ENCODE assay signal across 12 cellular contexts in the genomic region with DNA sequence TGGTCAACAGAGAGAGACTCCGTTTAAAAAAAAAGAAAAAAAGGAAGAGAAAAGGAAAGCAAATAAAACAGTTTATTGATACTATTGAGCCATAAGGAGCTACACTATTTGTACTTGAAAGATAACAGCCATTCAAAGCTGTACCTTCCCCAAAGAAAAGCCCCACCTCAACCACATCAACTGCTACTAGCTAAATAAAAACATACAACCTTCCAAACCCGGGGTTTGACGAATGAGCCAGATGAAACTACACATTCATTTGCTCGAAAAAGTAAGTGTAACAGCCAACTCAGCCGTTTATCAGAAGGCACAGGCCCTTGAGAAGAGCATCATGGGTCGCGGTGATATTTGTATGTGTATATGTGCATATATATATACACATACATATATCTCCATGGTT.
DNase-seq lines count a peak whose midpoint lies in the region; ATAC-seq, FAIRE-seq and TF ChIP-seq lines count a peak whose summit lies in the region.
"Had no signal": no experiment of that assay in that cellular context is flagged by ENCODE, and none has a peak within 500 bp of the region (broad histone marks: within the 10 kb centered on the region; RNA-seq: fewer than 3 reads in every experiment).

No MANE protein-coding gene starts in this region.

- intact Hi-C loops in PC-3 (cut with micrococcal nuclease) = loop anchor here (1.0 to 10.0 kb wide), 4 partner anchors 9 to 135 kb away; no protein-coding TSS in a partner anchor
- intact Hi-C loops in stomach (cut with DNase I; ENCODE audit: low total_unique reads) = loop anchor here (10.0 kb wide), 1 partner anchor 55 kb away; no protein-coding TSS in a partner anchor
- intact Hi-C loops in esophagus muscularis mucosa (cut with DNase I) = loop anchor here (10.0 kb wide), 1 partner anchor 65 kb away; no protein-coding TSS in a partner anchor

- H3K4me1 ChIP-seq in PC-3 (ENCODE audit: insufficient read depth, low read length) = peaks cover 24% of the 10 kb centered on the region
- H3K4me1 ChIP-seq in hepatocyte (ENCODE audit: insufficient read depth) = peaks cover 30% of the 10 kb centered on the region
- H3K4me1 ChIP-seq in stomach = peaks cover 20 to 77% (median 46%) of the 10 kb centered on the region in 4 donors
- H3K4me1 ChIP-seq in esophagus muscularis mucosa = peaks cover 36 to 55% (median 45%) of the 10 kb centered on the region in 4 donors
- H3K4me1 ChIP-seq: ascending aorta had no signal

- H3K4me2 ChIP-seq in PC-3 (ENCODE audit: low read length) (no peak overlapping the region), hepatocyte (peak overlapping the region; percentile 70)

- BruUV-seq in PC-3 (replicated peaks; lab: Mats Ljungman, UMichigan) = no TSS peak

- CTCF ChIA-PET in PC-3 (lab: Charles Lee) = no interaction called here

- H3K4me3 ChIP-seq in PC-3 (ENCODE audit: low read length) (no peak overlapping the region), hepatocyte (no peak overlapping the region), stomach (no peak overlapping the region), esophagus muscularis mucosa (no peak overlapping the region)
- H3K4me3 ChIP-seq: ascending aorta had no signal

- H3K27me3 Mint-ChIP-seq in activated T-cell treated with anti-CD3 and anti-CD28 coated beads, Interleukin-2, amount 50 U/mL, for 72 hours (ENCODE audit: low read depth) = no peaks in the 10 kb centered on the region

- no peaks in the 10 kb centered on the region for H3F3A ChIP-seq in PC-3 (ENCODE audit: low read length, unreplicated experiment)

- H3K9ac ChIP-seq in PC-3 (ENCODE audit: low read length) = 0 out of 2 replicates have a peak overlapping the region, but pooled peaks have one; percentile 6

- H3K27me3 ChIP-seq in PC-3 (ENCODE audit: low read length) (no peaks in the 10 kb centered on the region), hepatocyte (no peaks in the 10 kb centered on the region), stomach (no peaks in the 10 kb centered on the region), esophagus muscularis mucosa (no peaks in the 10 kb centered on the region)
- H3K27me3 ChIP-seq: ascending aorta had no signal

- TF ChIP-seq EP300 in stomach (IDR thresholded peaks at IDR 0.05) (no peak), esophagus muscularis mucosa (IDR thresholded peaks at IDR 0.05) (no peak)

- peak overlapping the region; percentile 63 for H3K27ac ChIP-seq in PC-3 (ENCODE audit: low read length)
- peak overlapping the region; percentile 84 for H3K27ac ChIP-seq in hepatocyte
- peak overlapping the region in 4 of 5 donors; percentile 49 to 80 (median 66) for H3K27ac ChIP-seq in stomach
- no peak overlapping the region for H3K27ac ChIP-seq in esophagus muscularis mucosa (replicated peaks in 1 of 4)
- H3K27ac ChIP-seq: ascending aorta had no signal

- H4K20me1 ChIP-seq in PC-3 (ENCODE audit: low read length) (peaks cover 34% of the 10 kb centered on the region), hepatocyte (ENCODE audit: insufficient read depth, poor library complexity, severe bottlenecking) (peaks cover 26% of the 10 kb centered on the region)

- no peak for FAIRE-seq in RCC 7860 (lab: Jason Lieb, UNC)

- peak overlapping the region; percentile 50 to 55 for H3K4me3 Mint-ChIP-seq in activated T-cell treated with anti-CD3 and anti-CD28 coated beads, Interleukin-2, amount 50 U/mL, for 72 hours
- H3K4me3 Mint-ChIP-seq: H9, mesothelial cell of epicardium had no signal

- no peak overlapping the region for H2AFZ ChIP-seq in PC-3 (ENCODE audit: low read length)
- H2AFZ ChIP-seq in hepatocyte = no peak overlapping the region

- peaks cover 76% of the 10 kb centered on the region for H3K4me1 Mint-ChIP-seq in activated T-cell treated with anti-CD3 and anti-CD28 coated beads, Interleukin-2, amount 50 U/mL, for 72 hours (ENCODE audit: low read depth)

- no peak for TF ChIP-seq POLR2A in stomach (IDR thresholded peaks at IDR 0.05)
- no peak for TF ChIP-seq POLR2A in esophagus muscularis mucosa (IDR thresholded peaks at IDR 0.05; ENCODE audit: low read depth)

- peak; percentile 53 to 54 for ATAC-seq in activated T-cell treated with anti-CD3 and anti-CD28 coated beads, Interleukin-2, amount 50 U/mL, for 72 hours (replicated peaks in 1 of 2)
- no peak for ATAC-seq in PC-3

- peak; percentile 37 to 44 for DNase-seq in activated T-cell treated with anti-CD3 and anti-CD28 coated beads, Interleukin-2, amount 50 U/mL, for 72 hours
- no peak for DNase-seq in activated T-cell treated with anti-CD3 and anti-CD28 coated beads, Interleukin-2, amount 50 U/mL, for 1 hour
- DNase-seq in PC-3 (no peak), hepatocyte (ENCODE audit: low spot score) (no peak), stomach (no peak), NCI-H187 (lab: John Stamatoyannopoulos, UW) (no peak), RCC 7860 (ENCODE audit: low spot score) (no peak), esophagus muscularis mucosa (ENCODE audit: extremely low spot score) (no peak)
- DNase-seq: AML-193, H9 had no signal

- POLR2A ChIA-PET in PC-3 (lab: Charles Lee; ENCODE audit: unreplicated experiment) = interaction anchor here (0.8 kb wide), 1 partner anchor 33 kb away, joined by 4 read pairs; no protein-coding TSS in a partner anchor

- 68% methylated on average over 7 of the region's 7 CpGs for WGBS in hepatocyte (ENCODE audit: low lambda C conversion rate, missing lambda C conversion rate)
- WGBS in stomach, 5 donors = 34 to 64% (median 59%) methylated on average over 7 of the region's 7 CpGs
- 81% methylated on average over 7 of the region's 7 CpGs for WGBS in esophagus muscularis mucosa

- no peaks in the 10 kb centered on the region for H3K9me2 ChIP-seq in PC-3 (replicated peaks; ENCODE audit: low read length)
- no peaks in the 10 kb centered on the region for H3K9me2 ChIP-seq in hepatocyte (replicated peaks; ENCODE audit: insufficient read depth)

- H3K9me3 ChIP-seq in PC-3 (ENCODE audit: low read length) (no peaks in the 10 kb centered on the region), hepatocyte (ENCODE audit: low read depth) (no peaks in the 10 kb centered on the region), stomach (no peaks in the 10 kb centered on the region), esophagus muscularis mucosa (no peaks in the 10 kb centered on the region)
- H3K9me3 ChIP-seq: ascending aorta had no signal

- H3K36me3 Mint-ChIP-seq in activated T-cell treated with anti-CD3 and anti-CD28 coated beads, Interleukin-2, amount 50 U/mL, for 72 hours (ENCODE audit: insufficient read depth in 2 of 2) = peaks cover 2 to 3% of the 10 kb centered on the region in 2 donors
- H3K36me3 Mint-ChIP-seq: mesothelial cell of epicardium had no signal

- H3K9me3 Mint-ChIP-seq in activated T-cell treated with anti-CD3 and anti-CD28 coated beads, Interleukin-2, amount 50 U/mL, for 72 hours = no peaks in the 10 kb centered on the region
- H3K9me3 Mint-ChIP-seq: H9, mesothelial cell of epicardium had no signal

- no peak for TF ChIP-seq CTCF in PC-3 (conservative IDR thresholded peaks at IDR 0.05; ENCODE audit: low read depth, low read length)
- TF ChIP-seq CTCF in hepatocyte (IDR thresholded peaks at IDR 0.05; ENCODE audit: poor library complexity) = no peak
- TF ChIP-seq CTCF in stomach (IDR thresholded peaks at IDR 0.05) = no peak
- no peak for TF ChIP-seq CTCF in esophagus muscularis mucosa (IDR thresholded peaks at IDR 0.05)

- H3K36me3 ChIP-seq in PC-3 (ENCODE audit: low read depth, low read length) (0 out of 2 replicates have a peak, but pooled peaks cover 5% of the 10 kb centered on the region), hepatocyte (replicated peaks; ENCODE audit: insufficient read depth, low read depth) (no peaks in the 10 kb centered on the region), stomach (no peaks in the 10 kb centered on the region), esophagus muscularis mucosa (no peaks in the 10 kb centered on the region)
- H3K36me3 ChIP-seq: ascending aorta had no signal

- H3K27ac Mint-ChIP-seq in activated T-cell treated with anti-CD3 and anti-CD28 coated beads, Interleukin-2, amount 50 U/mL, for 72 hours = peak overlapping the region; percentile 15
- H3K27ac Mint-ChIP-seq: mesothelial cell of epicardium had no signal

- peaks cover 56% of the 10 kb centered on the region for H3K79me2 ChIP-seq in PC-3 (ENCODE audit: low read length)
- peaks cover 80% of the 10 kb centered on the region for H3K79me2 ChIP-seq in hepatocyte

Comparison
In these comparisons a context has a peak if more than half of its experiments do, and no peak if none do; other contexts are left out.
1. DNase-seq: peak in activated T-cell treated with anti-CD3 and anti-CD28 coated beads, Interleukin-2, amount 50 U/mL, for 72 hours (2 of 2); none in activated T-cell treated with anti-CD3 and anti-CD28 coated beads, Interleukin-2, amount 50 U/mL, for 1 hour (single experiment), PC-3 (single experiment), hepatocyte (single experiment), stomach (single experiment), NCI-H187 (0 of 2), RCC 7860 (single experiment) and esophagus muscularis mucosa (single experiment).
2. H3K27ac ChIP-seq: peak in PC-3 (single experiment), hepatocyte (single experiment) and stomach (4 of 5); none in esophagus muscularis mucosa (0 of 4).